Comparison of ENCODE assay signal across 8 cellular contexts in genomic region chr21:46635324-46636180, GRCh38. TPM values are rescaled to one million over a fixed set of nuclear protein-coding genes. Genes with fewer than 3 reads are reported as not detected.
DNase-seq lines count a peak whose midpoint lies in the region; ATAC-seq and TF ChIP-seq lines count a peak whose summit lies in the region.

PRMT2 (plus strand) TSS chr21:46635674; CDS start chr21:46636952, 1,278 bp downstream.

- H3K27me3 Mint-ChIP-seq in activated T-cell treated with anti-CD3 and anti-CD28 coated beads, Interleukin-2, amount 50 U/mL, for 24 hours, result no peaks in the 10 kb centered on the region

- no peaks in the 10 kb centered on the region for H3K27me3 ChIP-seq in mucosa of rectum (ENCODE audit: control insufficient read depth in 2 of 2, insufficient read depth in 2 of 2, low read length in 2 of 2)

- H3K36me3 Mint-ChIP-seq in activated T-cell treated with anti-CD3 and anti-CD28 coated beads, Interleukin-2, amount 50 U/mL, for 24 hours (ENCODE audit: low read depth), result peaks cover 30% of the 10 kb centered on the region

- H3K4me1 Mint-ChIP-seq in activated T-cell treated with anti-CD3 and anti-CD28 coated beads, Interleukin-2, amount 50 U/mL, for 24 hours (ENCODE audit: low read depth), result peaks cover 69% of the 10 kb centered on the region

- H3K9me3 ChIP-seq in mucosa of rectum (ENCODE audit: control insufficient read depth in 2 of 2, low read length in 2 of 2), result no peaks in the 10 kb centered on the region

- H3K27ac Mint-ChIP-seq in activated T-cell treated with anti-CD3 and anti-CD28 coated beads, Interleukin-2, amount 50 U/mL, for 24 hours, result peak within 1 kb of the TSS; percentile 97

- peak; percentile 92 for TF ChIP-seq POLR2A in erythroblast (IDR thresholded peaks at IDR 0.05; ENCODE audit: low read length)

- peaks cover 3% of the 10 kb centered on the region for H3K9me3 Mint-ChIP-seq in activated T-cell treated with anti-CD3 and anti-CD28 coated beads, Interleukin-2, amount 50 U/mL, for 24 hours

- ATAC-seq in GM21723 (IDR thresholded peaks at IDR 0.05; ENCODE audit: unreplicated experiment), result peak; percentile 80

- no peaks in the 10 kb centered on the region for H3K36me3 ChIP-seq in mucosa of rectum (ENCODE audit: control insufficient read depth in 2 of 2, insufficient read depth in 2 of 2, low read length in 2 of 2)

- peak within 1 kb of the TSS; percentile 89 for H3K4me3 Mint-ChIP-seq in activated T-cell treated with anti-CD3 and anti-CD28 coated beads, Interleukin-2, amount 50 U/mL, for 24 hours

- DNase-seq in DMS53 treated with DMSO at 0.1 percent for 48 hours (lab: John Stamatoyannopoulos, UW; ENCODE audit: unreplicated experiment), result peak; percentile 84
- DNase-seq in KG1 (lab: John Stamatoyannopoulos, UW), result peak; percentile 95
- DNase-seq in activated T-cell treated with anti-CD3 and anti-CD28 coated beads, Interleukin-2, amount 50 U/mL, for 24 hours, result peak; percentile 99
- peak; percentile 98 to 99 for DNase-seq in erythroblast (lab: John Stamatoyannopoulos, UW)
- DNase-seq in stimulated activated CD8-positive, alpha-beta memory T cell treated with anti-CD3 and anti-CD28 coated beads, Interleukin-4, amount 100 ng/mL, for 4 hours (ENCODE audit: low read depth in 2 of 2, low spot score in 1 of 2), result peak; percentile 95 to 96

- peak within 1 kb of the TSS; percentile 99 for H3K9ac ChIP-seq in mucosa of rectum (ENCODE audit: low read depth in 1 of 2, low read length in 2 of 2)

- H3K27ac ChIP-seq in mucosa of rectum (ENCODE audit: low read depth in 2 of 2, low read length in 2 of 2), result peak within 1 kb of the TSS; percentile 100

- peaks cover 11 to 12% of the 10 kb centered on the region in 2 donors for H3K4me1 ChIP-seq in mucosa of rectum (ENCODE audit: control insufficient read depth in 2 of 2, insufficient read depth in 2 of 2, low read length in 2 of 2)

- H3K4me3 ChIP-seq in mucosa of rectum (ENCODE audit: low read length in 2 of 2), result peak within 1 kb of the TSS; percentile 100

TF ChIP-seq in PFSK-1, 5 proteins besides CTCF, POLR2A, EP300 and RAD21:
- TF ChIP-seq FOXP2 (optimal IDR thresholded peaks at IDR 0.05; ENCODE audit: borderline replicate concordance, extremely low read depth, extremely low read length, insufficient read depth) (peak; percentile 87), SIN3A (IDR thresholded peaks at IDR 0.05; ENCODE audit: borderline replicate concordance, insufficient read depth, low read length) (peak; percentile 95; the same call in 1 of the 2 replicates), POLR2AphosphoS5 (IDR thresholded peaks at IDR 0.05; ENCODE audit: low read depth, low read length) (peak; percentile 92), TAF1 (IDR thresholded peaks at IDR 0.05; ENCODE audit: borderline replicate concordance, insufficient read depth, low read length) (peak; percentile 84), REST (IDR thresholded peaks at IDR 0.05; ENCODE audit: insufficient read depth in 1 of 2, low read depth in 2 of 2, low read length in 2 of 2) (peak; percentile 6 to 43; a peak in 1 of 4 replicates)
TF ChIP-seq in PFSK-1: peak in this region for 5.

RNA-seq across cellular contexts. Expression of gene PRMT2, which starts in this region (rescaled TPM):
- polyA plus RNA-seq in PFSK-1 (2012; ENCODE audit: insufficient read length, low read depth), result 86.2 TPM

Comparison
In these comparisons a context has a peak if more than half of its experiments do, and no peak if none do; other contexts are left out.
1. Peak in every context shown above with its lines: DNase-seq, ATAC-seq, H3K4me3 ChIP-seq and H3K27ac ChIP-seq.